8 cellular contexts compared by ENCODE assay signal in genomic region chr12:76790564-76791552, GRCh38. TPM values are rescaled to one million over a fixed set of nuclear protein-coding genes. Genes with fewer than 3 reads are reported as not detected.
A peak's percentile ranks its signal among the peaks of the same experiment; 100 is the strongest.
DNase-seq lines count a peak whose midpoint lies in the region; ATAC-seq, FAIRE-seq and TF ChIP-seq lines count a peak whose summit lies in the region.

No MANE protein-coding gene starts in this region.

- H2AFZ ChIP-seq in fibroblast of lung (ENCODE audit: low read length): no peak overlapping the region

- H3K4me1 Mint-ChIP-seq in stimulated activated naive B cell treated with anti-CD40 and anti-IgM and Interleukin-4, amounts not matched to agents 10 μg/mL and 1 μg/mL and 100 μg/mL, for 72 hours: peaks cover 12 to 57% of the 10 kb centered on the region in 2 donors

- FAIRE-seq in HTR-8/SVneo (lab: Jason Lieb, UNC): no peak
- peak; percentile 88 for FAIRE-seq in RCC 7860 (lab: Jason Lieb, UNC)

- no peak overlapping the region for H3K27ac Mint-ChIP-seq in stimulated activated naive B cell treated with anti-CD40 and anti-IgM and Interleukin-4, amounts not matched to agents 10 μg/mL and 1 μg/mL and 100 μg/mL, for 72 hours

- no peaks in the 10 kb centered on the region for H3K27me3 Mint-ChIP-seq in stimulated activated naive B cell treated with anti-CD40 and anti-IgM and Interleukin-4, amounts not matched to agents 10 μg/mL and 1 μg/mL and 100 μg/mL, for 72 hours

- no peaks in the 10 kb centered on the region for H3K9me3 ChIP-seq in fibroblast of lung (ENCODE audit: control insufficient read depth, insufficient read depth, low read depth, low read length)
- H3K9me3 ChIP-seq in psoas muscle: no peaks in the 10 kb centered on the region

- H3K27ac ChIP-seq in fibroblast of lung (ENCODE audit: insufficient read depth, low read length): no peak overlapping the region
- H3K27ac ChIP-seq in psoas muscle: peak overlapping the region; percentile 30

- H3K4me1 ChIP-seq in fibroblast of lung (ENCODE audit: control insufficient read depth, extremely low read depth, insufficient read depth, low read length): no peaks in the 10 kb centered on the region
- H3K4me1 ChIP-seq in psoas muscle: peaks cover 45% of the 10 kb centered on the region

- H3K27me3 ChIP-seq in fibroblast of lung (ENCODE audit: control insufficient read depth, insufficient read depth, low read length) (no peaks in the 10 kb centered on the region), psoas muscle (ENCODE audit: insufficient read depth in 3 of 3, low read length in 2 of 3) (no peaks in the 10 kb centered on the region)

- peaks cover 0 to under 1% of the 10 kb centered on the region in 2 donors for H3K36me3 Mint-ChIP-seq in stimulated activated naive B cell treated with anti-CD40 and anti-IgM and Interleukin-4, amounts not matched to agents 10 μg/mL and 1 μg/mL and 100 μg/mL, for 72 hours

- TF ChIP-seq CTCF in fibroblast of lung (conservative IDR thresholded peaks at IDR 0.05 in 1 of 2, IDR thresholded peaks at IDR 0.05 in 1 of 2; ENCODE audit: low read depth in 1 of 2, low read length in 2 of 2) (peak; percentile 31 to 45), psoas muscle (IDR thresholded peaks at IDR 0.05) (peak; percentile 84)

- peak in 3 of 4 donors; percentile 50 to 75 (median 65) for ATAC-seq in psoas muscle
- ATAC-seq in stimulated activated naive B cell treated with anti-CD40 and anti-IgM and Interleukin-4, amounts not matched to agents 10 μg/mL and 1 μg/mL and 100 μg/mL, for 72 hours (replicated peaks): no peak

- H3K36me3 ChIP-seq in fibroblast of lung (ENCODE audit: control insufficient read depth, insufficient read depth, low read length) (no peaks in the 10 kb centered on the region), psoas muscle (ENCODE audit: insufficient read depth in 1 of 2, low read depth in 1 of 2) (no peaks in the 10 kb centered on the region)

- DNase-seq in ELR (ENCODE audit: low read depth) (peak; percentile 58), HTR-8/SVneo (ENCODE audit: insufficient read length, low spot score) (peak; percentile 25), RCC 7860 (ENCODE audit: low spot score) (peak; percentile 31), fibroblast of lung (ENCODE audit: low read depth in 2 of 2) (peak in 1 of 2 donors; percentile 52), psoas muscle (no peak), activated gamma-delta T cell (lab: John Stamatoyannopoulos, UW) (no peak)
- no peak for DNase-seq in activated CD4-positive, alpha-beta T cell treated with anti-CD3 and anti-CD28 coated beads for 1 hour
- DNase-seq in stimulated activated naive B cell treated with anti-CD40 and anti-IgM and Interleukin-4, amounts not matched to agents 10 μg/mL and 1 μg/mL and 100 μg/mL, for 72 hours: no peak

- H3K4me3 Mint-ChIP-seq in stimulated activated naive B cell treated with anti-CD40 and anti-IgM and Interleukin-4, amounts not matched to agents 10 μg/mL and 1 μg/mL and 100 μg/mL, for 72 hours: no peak overlapping the region

- H3K79me2 ChIP-seq in fibroblast of lung (ENCODE audit: control insufficient read depth, insufficient read depth, low read length): peaks cover 11% of the 10 kb centered on the region

- no peaks in the 10 kb centered on the region for H4K20me1 ChIP-seq in fibroblast of lung (ENCODE audit: control insufficient read depth, extremely low read depth, insufficient read depth, low read length)

- H3K9ac ChIP-seq in fibroblast of lung (ENCODE audit: insufficient read depth, low read length): no peak overlapping the region

- intact Hi-C loops in psoas muscle (cut with DNase I): loop anchor here (2.0 to 5.0 kb wide), 3 partner anchors 104 to 170 kb away; no protein-coding TSS in a partner anchor

- H3K4me2 ChIP-seq in fibroblast of lung (ENCODE audit: extremely low read depth, insufficient read depth, low read length): no peak overlapping the region

- WGBS in psoas muscle, 3 donors: 49 to 55% (median 53%) methylated on average over 4 of the region's 4 CpGs

- H3K9me3 Mint-ChIP-seq in stimulated activated naive B cell treated with anti-CD40 and anti-IgM and Interleukin-4, amounts not matched to agents 10 μg/mL and 1 μg/mL and 100 μg/mL, for 72 hours: peaks cover 0 to 1% of the 10 kb centered on the region in 2 donors

- H3K4me3 ChIP-seq in fibroblast of lung (replicated peaks in 1 of 4; ENCODE audit: control extremely low read depth in 1 of 4, insufficient read depth in 1 of 4, low read depth in 3 of 4, low read length in 4 of 4) (no peak overlapping the region), psoas muscle (no peak overlapping the region)

RNA-seq across cellular contexts. Expression of gene ZDHHC17, which starts 26.9 kb away (rescaled TPM):
- total RNA-seq in fibroblast of lung: 140 and 141 TPM in 2 replicates
- polyA plus RNA-seq in fibroblast of lung: 15.6 and 30.5 TPM in 2 replicates
- polyA plus RNA-seq in fibroblast of lung (2012): 9.9 and 16.9 TPM in 2 replicates
- 3.0 and 33.7 TPM in 2 replicates for polyA minus RNA-seq in fibroblast of lung (ENCODE audit: low replicate concordance)
- 10 to 100 TPM; 20.2 to 22.7 (median 21.1) TPM for total RNA-seq in psoas muscle
- 10 to 100 TPM in 1 of 3 donors, 1 to 10 TPM in 2; 7.8 to 10.9 (median 8.4) TPM for polyA plus RNA-seq in psoas muscle

Comparison
In these comparisons a context has a peak if more than half of its experiments do, and no peak if none do; other contexts are left out.
1. DNase-seq: peak in ELR (single experiment), HTR-8/SVneo (single experiment) and RCC 7860 (single experiment); none in psoas muscle (0 of 2), activated CD4-positive, alpha-beta T cell treated with anti-CD3 and anti-CD28 coated beads for 1 hour (single experiment), stimulated activated naive B cell treated with anti-CD40 and anti-IgM and Interleukin-4, amounts not matched to agents 10 μg/mL and 1 μg/mL and 100 μg/mL, for 72 hours (single experiment) and activated gamma-delta T cell (single experiment).
2. ATAC-seq: peak in psoas muscle (3 of 4); none in stimulated activated naive B cell treated with anti-CD40 and anti-IgM and Interleukin-4, amounts not matched to agents 10 μg/mL and 1 μg/mL and 100 μg/mL, for 72 hours (0 of 2).